ENCODE assay signal across 1 cellular context in genomic region chr18:35949090-35949489, GRCh38.
TF ChIP-seq lines count a peak whose summit lies in the region.

No MANE protein-coding gene starts in this region.

TF ChIP-seq in HepG2, 621 proteins besides CTCF, POLR2A, EP300 and RAD21:
- TF ChIP-seq FOXA3 (CRISPR knock-in tag; IDR thresholded peaks at IDR 0.05) (peak; percentile 26; the same call in 1 of the 2 replicates), ZNF121 (CRISPR knock-in tag; IDR thresholded peaks at IDR 0.05) (peak; percentile 63), CEBPB (IDR thresholded peaks at IDR 0.05; ENCODE audit: borderline replicate concordance, low read depth, low read length) (peak; percentile 63), SP2 (CRISPR knock-in tag; IDR thresholded peaks at IDR 0.05) (no peak), ZNF362 (CRISPR knock-in tag; IDR thresholded peaks at IDR 0.05; ENCODE audit: borderline replicate concordance) (peak; percentile 76), CEBPG (CRISPR knock-in tag; IDR thresholded peaks at IDR 0.05) (0 out of 2 replicates have a peak, but pooled peaks have one; percentile 26)
- TF ChIP-seq, protein P1, sequence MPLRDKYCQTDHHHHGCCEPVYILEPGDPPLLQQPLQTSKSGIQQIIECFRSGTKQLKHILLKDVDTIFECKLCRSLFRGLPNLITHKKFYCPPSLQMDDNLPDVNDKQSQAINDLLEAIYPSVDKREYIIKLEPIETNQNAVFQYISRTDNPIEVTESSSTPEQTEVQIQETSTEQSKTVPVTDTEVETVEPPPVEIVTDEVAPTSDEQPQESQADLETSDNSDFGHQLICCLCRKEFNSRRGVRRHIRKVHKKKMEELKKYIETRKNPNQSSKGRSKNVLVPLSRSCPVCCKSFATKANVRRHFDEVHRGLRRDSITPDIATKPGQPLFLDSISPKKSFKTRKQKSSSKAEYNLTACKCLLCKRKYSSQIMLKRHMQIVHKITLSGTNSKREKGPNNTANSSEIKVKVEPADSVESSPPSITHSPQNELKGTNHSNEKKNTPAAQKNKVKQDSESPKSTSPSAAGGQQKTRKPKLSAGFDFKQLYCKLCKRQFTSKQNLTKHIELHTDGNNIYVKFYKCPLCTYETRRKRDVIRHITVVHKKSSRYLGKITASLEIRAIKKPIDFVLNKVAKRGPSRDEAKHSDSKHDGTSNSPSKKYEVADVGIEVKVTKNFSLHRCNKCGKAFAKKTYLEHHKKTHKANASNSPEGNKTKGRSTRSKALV (CRISPR knock-in tag; IDR thresholded peaks at IDR 0.05), result no peak
